Comparison of ENCODE assay signal across 20 cellular contexts in the genomic region with DNA sequence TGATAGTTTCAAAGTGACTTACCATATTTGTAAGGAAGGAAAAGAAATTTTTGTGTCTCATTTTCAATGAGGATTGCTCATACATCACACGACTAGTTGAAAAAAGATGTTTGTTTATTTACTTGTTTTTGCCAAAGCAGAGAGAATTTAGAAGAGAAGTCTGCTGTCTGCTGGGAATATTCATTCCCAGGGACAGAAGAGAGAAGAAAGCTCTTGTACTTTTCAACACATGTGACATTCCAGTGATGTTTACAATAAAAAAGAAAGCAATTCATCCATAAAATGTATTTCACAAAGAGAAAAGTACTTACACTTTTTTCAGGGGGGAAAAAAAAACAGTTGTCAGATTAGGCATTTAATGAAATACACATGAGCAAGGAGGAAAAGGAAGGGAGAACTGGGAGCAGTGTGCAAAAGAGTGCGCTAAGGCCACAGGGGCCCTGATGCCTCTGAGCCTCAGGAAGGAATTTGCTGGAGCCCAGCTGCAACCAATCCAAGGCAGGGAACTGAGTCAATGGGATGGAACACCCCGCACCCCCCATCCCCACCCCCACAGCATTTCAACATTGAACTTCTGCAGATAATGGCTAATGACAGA.
A peak's percentile ranks its signal among the peaks of the same experiment; 100 is the strongest.
DNase-seq lines count a peak whose midpoint lies in the region; ATAC-seq and TF ChIP-seq lines count a peak whose summit lies in the region.
"Had no signal": no experiment of that assay in that cellular context is flagged by ENCODE, and none has a peak within 500 bp of the region (broad histone marks: within the 10 kb centered on the region; RNA-seq: fewer than 3 reads in every experiment).

No MANE protein-coding gene starts in this region.

- no peak overlapping the region for H3K27ac ChIP-seq in CD4-positive, alpha-beta T cell (ENCODE audit: low read depth, low read length)
- H3K27ac ChIP-seq: body of pancreas, colonic mucosa, parathyroid adenoma had no signal

- intact Hi-C loops in left cardiac atrium (cut with DNase I) = no loop called here
- intact Hi-C loops in CD4-positive, alpha-beta T cell (cut with DNase I, micrococcal nuclease) = no loop called here

- DNase-seq in AG10803 (ENCODE audit: low read depth) (peak; percentile 36), WTC11 (ENCODE audit: low spot score) (no peak), left cardiac atrium (peak; percentile 25), osteocyte (ENCODE audit: extremely low spot score, unreplicated experiment) (no peak)
- DNase-seq in activated T-cell treated with anti-CD3 and anti-CD28 coated beads, Interleukin-2, amount 50 U/mL, for 1 hour = no peak
- no peak for DNase-seq in CD4-positive, alpha-beta T cell
- DNase-seq: activated B cell treated with CpG ODN at 0.5 μM for 24 hours; activated CD8-positive, alpha-beta T cell treated with anti-CD3 and anti-CD28 coated beads for 36 hours; activated T-cell treated with anti-CD3 and anti-CD28 coated beads, Interleukin-2, amount 50 U/mL, for 48 hours; body of pancreas; CD4-positive, CD25-positive, alpha-beta regulatory T cell; colonic mucosa; NCI-H1694 treated with DMSO at 0.1 percent for 48 hours; NCI-H2227 treated with DMSO at 0.1 percent for 48 hours; stimulated activated naive CD8-positive, alpha-beta T cell treated with anti-CD3 and anti-CD28 coated beads, Interleukin-15, amount 100 ng/mL, for 72 hours had no signal

- H3K27me3 Mint-ChIP-seq in WTC11 (ENCODE audit: low read depth) (no peaks in the 10 kb centered on the region; the same call in 1 of the 2 replicates), osteocyte (ENCODE audit: unreplicated experiment) (peaks cover 7% of the 10 kb centered on the region)
- no peaks in the 10 kb centered on the region for H3K27me3 Mint-ChIP-seq in CD4-positive, alpha-beta T cell
- H3K27me3 Mint-ChIP-seq: activated B cell treated with CpG ODN at 0.5 μM for 24 hours; stimulated activated naive CD8-positive, alpha-beta T cell treated with anti-CD3 and anti-CD28 coated beads, Interleukin-15, amount 100 ng/mL, for 72 hours had no signal

- no peak overlapping the region for H3K27ac Mint-ChIP-seq in WTC11
- peak overlapping the region; percentile 58 for H3K27ac Mint-ChIP-seq in osteocyte (ENCODE audit: unreplicated experiment)
- H3K27ac Mint-ChIP-seq in CD4-positive, alpha-beta T cell = no peak overlapping the region
- H3K27ac Mint-ChIP-seq: activated B cell treated with CpG ODN at 0.5 μM for 24 hours; activated CD8-positive, alpha-beta T cell treated with anti-CD3 and anti-CD28 coated beads for 36 hours had no signal

- POLR2A ChIA-PET in WTC11 (lab: Charles Lee) = no interaction called here
- POLR2A ChIA-PET in CD4-positive, alpha-beta T cell (lab: Charles Lee) = no interaction called here

- no peaks in the 10 kb centered on the region for H3K36me3 Mint-ChIP-seq in WTC11
- H3K36me3 Mint-ChIP-seq in osteocyte (ENCODE audit: unreplicated experiment) = no peaks in the 10 kb centered on the region
- no peaks in the 10 kb centered on the region for H3K36me3 Mint-ChIP-seq in CD4-positive, alpha-beta T cell (ENCODE audit: low read depth)
- H3K36me3 Mint-ChIP-seq: CD4-positive, CD25-positive, alpha-beta regulatory T cell had no signal

- peaks cover 13% of the 10 kb centered on the region for H3K4me1 Mint-ChIP-seq in WTC11
- H3K4me1 Mint-ChIP-seq in osteocyte (ENCODE audit: unreplicated experiment) = peaks cover 32% of the 10 kb centered on the region
- H3K4me1 Mint-ChIP-seq in CD4-positive, alpha-beta T cell (ENCODE audit: low read depth) = no peaks in the 10 kb centered on the region

- ATAC-seq in WTC11 = peak; percentile 41; the same call in 1 of the 2 replicates
- ATAC-seq in left cardiac atrium = peak; percentile 51 to 67
- ATAC-seq in GM18909 (IDR thresholded peaks at IDR 0.05; ENCODE audit: poor library complexity, unreplicated experiment) = no peak
- no peak for ATAC-seq in HG03354 (IDR thresholded peaks at IDR 0.05; ENCODE audit: poor library complexity, severe bottlenecking, unreplicated experiment)
- ATAC-seq in CD4-positive, alpha-beta T cell (ENCODE audit: poor library complexity) = no peak
- ATAC-seq: activated CD8-positive, alpha-beta T cell treated with anti-CD3 and anti-CD28 coated beads for 36 hours; activated naive CD4-positive, alpha-beta T cell treated with anti-CD3 and anti-CD28 coated beads, Interleukin-2, amount 50 U/mL, for 72 hours; body of pancreas; Panc1; stimulated activated naive CD8-positive, alpha-beta T cell treated with anti-CD3 and anti-CD28 coated beads, Interleukin-15, amount 100 ng/mL, for 72 hours had no signal

- H3K27me3 ChIP-seq in CD4-positive, alpha-beta T cell (ENCODE audit: control insufficient read depth, insufficient read depth, low read length) = no peaks in the 10 kb centered on the region
- H3K27me3 ChIP-seq: body of pancreas, colonic mucosa had no signal

- H3K4me3 ChIP-seq in AG10803 (ENCODE audit: low read length) = no peak overlapping the region
- H3K4me3 ChIP-seq: body of pancreas, colonic mucosa had no signal

- no peak for TF ChIP-seq CTCF in AG10803 (conservative IDR thresholded peaks at IDR 0.05; ENCODE audit: low read length)
- no peak for TF ChIP-seq CTCF in WTC11 (IDR thresholded peaks at IDR 0.05)
- no peak for TF ChIP-seq CTCF in osteocyte (IDR thresholded peaks at IDR 0.05)
- no peak for TF ChIP-seq CTCF in CD4-positive, alpha-beta T cell (IDR thresholded peaks at IDR 0.05)

- H3K4me3 Mint-ChIP-seq in WTC11 = no peak overlapping the region
- H3K4me3 Mint-ChIP-seq in osteocyte (ENCODE audit: unreplicated experiment) = no peak overlapping the region
- H3K4me3 Mint-ChIP-seq in CD4-positive, alpha-beta T cell = no peak overlapping the region
- H3K4me3 Mint-ChIP-seq: activated B cell treated with CpG ODN at 0.5 μM for 24 hours; activated CD8-positive, alpha-beta T cell treated with anti-CD3 and anti-CD28 coated beads for 36 hours; CD4-positive, CD25-positive, alpha-beta regulatory T cell; stimulated activated naive CD8-positive, alpha-beta T cell treated with anti-CD3 and anti-CD28 coated beads, Interleukin-15, amount 100 ng/mL, for 72 hours had no signal

- H3K9me3 ChIP-seq in CD4-positive, alpha-beta T cell (ENCODE audit: control insufficient read depth, low read length) = no peaks in the 10 kb centered on the region
- H3K9me3 ChIP-seq: body of pancreas, colonic mucosa had no signal

- H3K9me3 Mint-ChIP-seq in WTC11 (peaks cover 4% of the 10 kb centered on the region; the same call in 1 of the 2 replicates), osteocyte (ENCODE audit: unreplicated experiment) (no peaks in the 10 kb centered on the region)
- H3K9me3 Mint-ChIP-seq in CD4-positive, alpha-beta T cell = no peaks in the 10 kb centered on the region
- H3K9me3 Mint-ChIP-seq: activated B cell treated with CpG ODN at 0.5 μM for 24 hours; activated CD8-positive, alpha-beta T cell treated with anti-CD3 and anti-CD28 coated beads for 36 hours; activated naive CD4-positive, alpha-beta T cell treated with anti-CD3 and anti-CD28 coated beads, Interleukin-2, amount 50 U/mL, for 72 hours; CD4-positive, CD25-positive, alpha-beta regulatory T cell had no signal

- CTCF ChIA-PET in WTC11 (lab: Charles Lee) = interaction anchor here (2.2 kb wide), 1 partner anchor 46 kb away, joined by 16 read pairs; no protein-coding TSS in a partner anchor
- CTCF ChIA-PET in CD4-positive, alpha-beta T cell (lab: Charles Lee) = no interaction called here

TF ChIP-seq in WTC11, 78 proteins besides CTCF, POLR2A, EP300 and RAD21:
- no peak for TF ChIP-seq CBFB (CRISPR knock-in tag; IDR thresholded peaks at IDR 0.05; ENCODE audit: low read depth)
- no peak for TF ChIP-seq TCF7 (CRISPR knock-in tag; IDR thresholded peaks at IDR 0.05; ENCODE audit: low read depth)
- no peak for TF ChIP-seq USF1 (CRISPR knock-in tag; IDR thresholded peaks at IDR 0.05)
- no peak for TF ChIP-seq ATF6 (CRISPR knock-in tag; IDR thresholded peaks at IDR 0.05)
- TF ChIP-seq NR2C2 (CRISPR knock-in tag; IDR thresholded peaks at IDR 0.05) = no peak
- TF ChIP-seq ZNF671 (CRISPR knock-in tag; IDR thresholded peaks at IDR 0.05) = no peak
- no peak for TF ChIP-seq RORB (CRISPR knock-in tag; IDR thresholded peaks at IDR 0.05)
- TF ChIP-seq GRHL2 (CRISPR knock-in tag; IDR thresholded peaks at IDR 0.05; ENCODE audit: insufficient replicate concordance, severe bottlenecking) = no peak
- no peak for TF ChIP-seq FOXK1 (CRISPR knock-in tag; IDR thresholded peaks at IDR 0.05)
TF ChIP-seq in WTC11: peak in this region for 0.

Comparison
In these comparisons a context has a peak if more than half of its experiments do, and no peak if none do; other contexts are left out.
1. DNase-seq: peak in AG10803 (single experiment) and left cardiac atrium (single experiment); none in WTC11 (single experiment), osteocyte (single experiment), activated T-cell treated with anti-CD3 and anti-CD28 coated beads, Interleukin-2, amount 50 U/mL, for 1 hour (single experiment) and CD4-positive, alpha-beta T cell (0 of 10).
2. ATAC-seq: peak in WTC11 (single experiment) and left cardiac atrium (2 of 2); none in GM18909 (single experiment), HG03354 (single experiment) and CD4-positive, alpha-beta T cell (single experiment).